ENCODE assay signal across 8 cellular contexts in the genomic region with DNA sequence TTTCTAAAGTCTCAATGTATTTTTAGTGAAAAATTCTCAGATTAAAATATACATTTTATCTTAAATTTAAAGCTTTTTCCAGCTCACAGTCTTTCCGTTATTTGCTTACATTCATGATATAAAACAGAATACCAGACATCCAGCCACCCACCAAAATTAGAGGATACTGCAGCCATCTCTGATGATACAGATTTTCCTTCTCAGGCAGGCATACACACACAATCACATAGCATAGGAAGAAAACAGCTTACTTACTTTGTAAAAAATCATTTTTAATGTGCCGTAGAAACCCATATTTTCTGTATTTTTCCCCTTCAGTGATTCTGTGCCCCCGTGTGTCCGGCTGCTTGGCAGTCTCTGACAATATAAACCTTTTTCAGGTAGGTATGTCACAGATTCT.
DNase-seq lines count a peak whose midpoint lies in the region; ATAC-seq and TF ChIP-seq lines count a peak whose summit lies in the region.

No MANE protein-coding gene starts in this region.

- ATAC-seq in GM21390 (IDR thresholded peaks at IDR 0.05; ENCODE audit: unreplicated experiment) (peak; percentile 15), Right ventricle myocardium superior (ENCODE audit: poor library complexity) (peak; percentile 30), HG03196 (IDR thresholded peaks at IDR 0.05; ENCODE audit: unreplicated experiment) (no peak), GM19455 (IDR thresholded peaks at IDR 0.05; ENCODE audit: unreplicated experiment) (no peak), left lobe of liver (no peak)

- TF ChIP-seq CTCF in spleen (IDR thresholded peaks at IDR 0.05 in 8 of 11, conservative IDR thresholded peaks at IDR 0.05 in 3 of 11), result no peak

- intact Hi-C loops in Right ventricle myocardium superior (cut with DNase I) (no loop called here), spleen (cut with DNase I; ENCODE audit: low total_unique reads) (no loop called here)

- no peak for DNase-seq in SK-N-MC (ENCODE audit: low read depth, low spot score)
- no peak for DNase-seq in Right ventricle myocardium superior
- DNase-seq in spleen, result no peak
- no peak for DNase-seq in middle frontal gyrus (ENCODE audit: extremely low spot score, low spot score)
- no peak for DNase-seq in left lobe of liver (ENCODE audit: low spot score)

- H3K4me3 ChIP-seq in SK-N-MC (peak overlapping the region; percentile 79), spleen (peak overlapping the region; percentile 13 to 67 (median 30))

- H3K27ac ChIP-seq in SK-N-MC (peak overlapping the region; percentile 47), spleen (peak overlapping the region; percentile 23 to 82 (median 74))

- no peaks in the 10 kb centered on the region for H3K27me3 ChIP-seq in spleen (replicated peaks in 1 of 7)

- peaks cover 0 to 63% (median 11%) of the 10 kb centered on the region in 6 donors for H3K4me1 ChIP-seq in spleen

- H3K36me3 ChIP-seq in SK-N-MC (ENCODE audit: insufficient read depth, low read length), result no peaks in the 10 kb centered on the region
- peaks cover 0 to under 1% (median 0%) of the 10 kb centered on the region in 6 donors for H3K36me3 ChIP-seq in spleen

- 52 to 74% (median 56%) methylated on average over 4 of the region's 4 CpGs for WGBS in spleen, 5 donors

- H3K9ac ChIP-seq in SK-N-MC (ENCODE audit: insufficient read length), result peak overlapping the region; percentile 70

- H3K9me3 ChIP-seq in SK-N-MC (ENCODE audit: low read depth, low read length) (no peaks in the 10 kb centered on the region), spleen (no peaks in the 10 kb centered on the region)

- no peak for TF ChIP-seq POLR2A in spleen (IDR thresholded peaks at IDR 0.05)

Comparison
In these comparisons a context has a peak if more than half of its experiments do, and no peak if none do; other contexts are left out.
1. ATAC-seq: peak in GM21390 (single experiment) and Right ventricle myocardium superior (single experiment); none in HG03196 (single experiment), GM19455 (single experiment) and left lobe of liver (single experiment).